ENCODE assay signal across 8 cellular contexts in genomic region chr17:8015957-8016631, GRCh38. TPM values are rescaled to one million over a fixed set of nuclear protein-coding genes. Genes with fewer than 3 reads are reported as not detected.
A peak's percentile ranks its signal among the peaks of the same experiment; 100 is the strongest.
DNase-seq lines count a peak whose midpoint lies in the region; ATAC-seq and TF ChIP-seq lines count a peak whose summit lies in the region.

No MANE protein-coding gene starts in this region.

- peaks cover 29% of the 10 kb centered on the region for H3K27me3 Mint-ChIP-seq in activated T-helper 1 cell treated with anti-CD3 and anti-CD28 coated beads, Interleukin-12 subunit alpha, Interleukin-12 subunit beta, Interleukin-2, Interleukin-4 antibody, amounts not matched to agents 30 ng/mL and 10 ng/mL and 1 ng/mL, durations not matched to agents 14 hours and 24 hours and 36 hours (ENCODE audit: insufficient read depth)

- intact Hi-C loops in activated T-helper 1 cell treated with anti-CD3 and anti-CD28 coated beads, Interleukin-12 subunit alpha, Interleukin-12 subunit beta, Interleukin-2, Interleukin-4 antibody, amounts not matched to agents 30 ng/mL and 10 ng/mL and 1 ng/mL, durations not matched to agents 14 hours and 24 hours and 36 hours (cut with micrococcal nuclease): loop anchor here (1.0 kb wide), 2 partner anchors 25 to 41 kb away; no protein-coding TSS in a partner anchor
- intact Hi-C loops in sciatic nerve (cut with DNase I): no loop called here

- no peak for TF ChIP-seq CTCF in right atrium auricular region (IDR thresholded peaks at IDR 0.05)

- H3K4me1 Mint-ChIP-seq in activated T-helper 1 cell treated with anti-CD3 and anti-CD28 coated beads, Interleukin-12 subunit alpha, Interleukin-12 subunit beta, Interleukin-2, Interleukin-4 antibody, amounts not matched to agents 30 ng/mL and 10 ng/mL and 1 ng/mL, durations not matched to agents 14 hours and 24 hours and 36 hours (ENCODE audit: low read depth): peaks cover 12% of the 10 kb centered on the region

- no peaks in the 10 kb centered on the region for H3K36me3 ChIP-seq in right atrium auricular region

- peaks cover 0 to 4% of the 10 kb centered on the region in 2 donors for H3K27me3 ChIP-seq in right atrium auricular region

- peaks cover 0 to 18% of the 10 kb centered on the region in 2 donors for H3K4me1 ChIP-seq in right atrium auricular region

- H3K27ac ChIP-seq in right atrium auricular region: no peak overlapping the region

- CTCF ChIA-PET in HEK293T (lab: Yijun Ruan, JAX): interaction anchor here (0.5 to 2.1 kb wide), 9 partner anchors 9 to 325 kb away, joined by 3 to 14 read pairs (median 4); no protein-coding TSS in a partner anchor

- DNase-seq in HEK293T (ENCODE audit: extremely low spot score) (peak; percentile 37), right atrium auricular region (ENCODE audit: low spot score) (no peak), sciatic nerve (ENCODE audit: low spot score) (peak; percentile 60), dermis blood vessel endothelial cell (no peak), NCI-H1930 (lab: John Stamatoyannopoulos, UW) (no peak), NK-92 (lab: John Stamatoyannopoulos, UW; ENCODE audit: unreplicated experiment) (no peak), NCI-H128 (lab: John Stamatoyannopoulos, UW; ENCODE audit: unreplicated experiment) (no peak)
- no peak for DNase-seq in activated T-helper 1 cell treated with anti-CD3 and anti-CD28 coated beads, Interleukin-12 subunit alpha, Interleukin-12 subunit beta, Interleukin-2, Interleukin-4 antibody, amounts not matched to agents 30 ng/mL and 10 ng/mL and 1 ng/mL, durations not matched to agents 14 hours and 24 hours and 36 hours (ENCODE audit: low spot score)

- peak; percentile 9 for ATAC-seq in sciatic nerve

- H3K4me3 ChIP-seq in right atrium auricular region: peak overlapping the region; percentile 40 to 54

- H3K36me3 Mint-ChIP-seq in activated T-helper 1 cell treated with anti-CD3 and anti-CD28 coated beads, Interleukin-12 subunit alpha, Interleukin-12 subunit beta, Interleukin-2, Interleukin-4 antibody, amounts not matched to agents 30 ng/mL and 10 ng/mL and 1 ng/mL, durations not matched to agents 14 hours and 24 hours and 36 hours (ENCODE audit: low read depth): no peaks in the 10 kb centered on the region

- H3K9me3 ChIP-seq in right atrium auricular region: no peaks in the 10 kb centered on the region

- peak overlapping the region; percentile 81 for H3K4me3 Mint-ChIP-seq in activated T-helper 1 cell treated with anti-CD3 and anti-CD28 coated beads, Interleukin-12 subunit alpha, Interleukin-12 subunit beta, Interleukin-2, Interleukin-4 antibody, amounts not matched to agents 30 ng/mL and 10 ng/mL and 1 ng/mL, durations not matched to agents 14 hours and 24 hours and 36 hours

- no peaks in the 10 kb centered on the region for H3K9me3 Mint-ChIP-seq in activated T-helper 1 cell treated with anti-CD3 and anti-CD28 coated beads, Interleukin-12 subunit alpha, Interleukin-12 subunit beta, Interleukin-2, Interleukin-4 antibody, amounts not matched to agents 30 ng/mL and 10 ng/mL and 1 ng/mL, durations not matched to agents 14 hours and 24 hours and 36 hours

- no peak overlapping the region for H3K27ac Mint-ChIP-seq in activated T-helper 1 cell treated with anti-CD3 and anti-CD28 coated beads, Interleukin-12 subunit alpha, Interleukin-12 subunit beta, Interleukin-2, Interleukin-4 antibody, amounts not matched to agents 30 ng/mL and 10 ng/mL and 1 ng/mL, durations not matched to agents 14 hours and 24 hours and 36 hours

- POLR2A ChIA-PET in HEK293T (lab: Yijun Ruan, JAX): interaction anchor here (1.2 to 2.4 kb wide), 2 partner anchors 25 to 100 kb away, joined by 3 to 7 read pairs; partner anchors contain the start of gene RNF227

TF ChIP-seq in HEK293T, 16 proteins besides CTCF, POLR2A, EP300 and RAD21:
- TF ChIP-seq ZNF384 (IDR thresholded peaks at IDR 0.05) (no peak), NFRKB (IDR thresholded peaks at IDR 0.05) (no peak), BHLHE40 (IDR thresholded peaks at IDR 0.05; ENCODE audit: borderline replicate concordance) (no peak), FOXK2 (IDR thresholded peaks at IDR 0.05) (no peak), FOXM1 (IDR thresholded peaks at IDR 0.05; ENCODE audit: borderline replicate concordance) (no peak), SUZ12 (IDR thresholded peaks at IDR 0.05) (no peak), PKNOX1 (IDR thresholded peaks at IDR 0.05) (no peak), ARNT (IDR thresholded peaks at IDR 0.05) (no peak), TARDBP (IDR thresholded peaks at IDR 0.05) (no peak), ELF4 (IDR thresholded peaks at IDR 0.05) (no peak), HDGF (IDR thresholded peaks at IDR 0.05; ENCODE audit: borderline replicate concordance) (no peak), CTBP1 (IDR thresholded peaks at IDR 0.05; ENCODE audit: borderline replicate concordance) (no peak), SP1 (IDR thresholded peaks at IDR 0.05) (no peak), FOXA1 (IDR thresholded peaks at IDR 0.05) (no peak), L3MBTL2 (conservative IDR thresholded peaks at IDR 0.05) (no peak; the same call in 1 of the 2 replicates), LEF1 (IDR thresholded peaks at IDR 0.05; ENCODE audit: borderline replicate concordance) (no peak)
TF ChIP-seq in HEK293T: peak in this region for 0.

RNA-seq across cellular contexts. Expression of gene GUCY2D, which starts 13.7 kb away (rescaled TPM):
- not detected in 2 replicates for total RNA-seq in activated T-helper 1 cell treated with anti-CD3 and anti-CD28 coated beads, Interleukin-12 subunit alpha, Interleukin-12 subunit beta, Interleukin-2, Interleukin-4 antibody, amounts not matched to agents 30 ng/mL and 10 ng/mL and 1 ng/mL, durations not matched to agents 14 hours and 24 hours and 36 hours
- total RNA-seq in right atrium auricular region (not detected), sciatic nerve (not detected), dermis blood vessel endothelial cell (not detected in 2 replicates)

RNA-seq across cellular contexts. Expression of gene ALOX15B, which starts 22.8 kb away (rescaled TPM):
- total RNA-seq in activated T-helper 1 cell treated with anti-CD3 and anti-CD28 coated beads, Interleukin-12 subunit alpha, Interleukin-12 subunit beta, Interleukin-2, Interleukin-4 antibody, amounts not matched to agents 30 ng/mL and 10 ng/mL and 1 ng/mL, durations not matched to agents 14 hours and 24 hours and 36 hours: not detected in 2 replicates
- total RNA-seq in right atrium auricular region (1 to 10 TPM; 1.2 to 1.8 TPM), sciatic nerve (not detected), dermis blood vessel endothelial cell (not detected in 2 replicates)

Comparison
In these comparisons a context has a peak if more than half of its experiments do, and no peak if none do; other contexts are left out.
1. DNase-seq: peak in HEK293T (single experiment) and sciatic nerve (single experiment); none in activated T-helper 1 cell treated with anti-CD3 and anti-CD28 coated beads, Interleukin-12 subunit alpha, Interleukin-12 subunit beta, Interleukin-2, Interleukin-4 antibody, amounts not matched to agents 30 ng/mL and 10 ng/mL and 1 ng/mL, durations not matched to agents 14 hours and 24 hours and 36 hours (single experiment), right atrium auricular region (single experiment), dermis blood vessel endothelial cell (single experiment), NCI-H1930 (0 of 2), NK-92 (single experiment) and NCI-H128 (single experiment).